9 cellular contexts compared by ENCODE assay signal in genomic region chr19:48975947-48976847, GRCh38. TPM values are rescaled to one million over a fixed set of nuclear protein-coding genes. Genes with fewer than 3 reads are reported as not detected.
A peak's percentile ranks its signal among the peaks of the same experiment; 100 is the strongest.
DNase-seq lines count a peak whose midpoint lies in the region; ATAC-seq and TF ChIP-seq lines count a peak whose summit lies in the region.
"Had no signal": no experiment of that assay in that cellular context is flagged by ENCODE, and none has a peak within 500 bp of the region (broad histone marks: within the 10 kb centered on the region; RNA-seq: fewer than 3 reads in every experiment).

No MANE protein-coding gene starts in this region.

- H3K4me3 Mint-ChIP-seq in MCF 10A (ENCODE audit: unreplicated experiment): no peak overlapping the region

- DNase-seq in MCF 10A (ENCODE audit: unreplicated experiment): peak; percentile 20
- no peak for DNase-seq in breast epithelium (ENCODE audit: low spot score in 2 of 2)
- peak; percentile 55 for DNase-seq in OCI-M1 (lab: John Stamatoyannopoulos, UW)
- DNase-seq in choroid plexus epithelial cell (ENCODE audit: low read depth): peak; percentile 40
- no peak for DNase-seq in thoracic aorta (ENCODE audit: low spot score)
- DNase-seq in thyroid gland: no peak
- DNase-seq in HCEC 1CT: no peak

- ATAC-seq in thoracic aorta (ENCODE audit: insufficient number of reproducible peaks, low FRiP score, low read depth) (no peak), HG03439 (IDR thresholded peaks at IDR 0.05; ENCODE audit: unreplicated experiment) (no peak)

- H3K4me1 ChIP-seq in breast epithelium (no peaks in the 10 kb centered on the region), thoracic aorta (ENCODE audit: control insufficient read depth in 1 of 2, low read depth in 2 of 2) (peaks cover 16 to 27% of the 10 kb centered on the region in 2 donors), thyroid gland (no peaks in the 10 kb centered on the region)

- peaks cover 53% of the 10 kb centered on the region for H3K36me3 Mint-ChIP-seq in MCF 10A (ENCODE audit: insufficient read depth, unreplicated experiment)

- TF ChIP-seq CTCF in MCF 10A (IDR thresholded peaks at IDR 0.05; ENCODE audit: unreplicated experiment) (no peak), breast epithelium (IDR thresholded peaks at IDR 0.05) (no peak), choroid plexus epithelial cell (conservative IDR thresholded peaks at IDR 0.05; ENCODE audit: low read depth, low read length) (peak; percentile 29), thoracic aorta (IDR thresholded peaks at IDR 0.05) (peak; percentile 29), thyroid gland (IDR thresholded peaks at IDR 0.05) (no peak)

- intact Hi-C loops in MCF 10A (cut with micrococcal nuclease): no loop called here
- intact Hi-C loops in breast epithelium (cut with DNase I; ENCODE audit: low total_unique reads): no loop called here
- intact Hi-C loops in thyroid gland (cut with DNase I): loop anchor here (10.0 kb wide), 1 partner anchor 111 kb away; the partner anchor contains the start of gene PLEKHA4

- WGBS in thyroid gland, 2 donors: 91 to 96% methylated on average over 13 of the region's 13 CpGs

- POLR2A ChIA-PET in MCF 10A (lab: Yijun Ruan, JAX): interaction anchor here (0.7 to 5.6 kb wide), 4 partner anchors 9 to 104 kb away, joined by 3 to 61 read pairs (median 26); partner anchors contain the start of genes FTL, GYS1, PPP1R15A and RUVBL2

- no peaks in the 10 kb centered on the region for H3K27me3 Mint-ChIP-seq in MCF 10A (ENCODE audit: insufficient read depth, unreplicated experiment)

- H3K9me3 Mint-ChIP-seq in MCF 10A (ENCODE audit: unreplicated experiment): no peaks in the 10 kb centered on the region

- H3K27ac ChIP-seq in breast epithelium (no peak overlapping the region), thoracic aorta (peak overlapping the region; percentile 5 to 38), thyroid gland (no peak overlapping the region)

- no peak overlapping the region for H3K4me3 ChIP-seq in breast epithelium
- no peak overlapping the region for H3K4me3 ChIP-seq in choroid plexus epithelial cell (ENCODE audit: low read depth, low read length)
- H3K4me3 ChIP-seq in thoracic aorta: no peak overlapping the region
- no peak overlapping the region for H3K4me3 ChIP-seq in thyroid gland (replicated peaks in 1 of 3)

- TF ChIP-seq POLR2A in breast epithelium (IDR thresholded peaks at IDR 0.05) (no peak), thyroid gland (IDR thresholded peaks at IDR 0.05) (no peak)

- H3K9me3 ChIP-seq in breast epithelium (no peaks in the 10 kb centered on the region), thoracic aorta (no peaks in the 10 kb centered on the region), thyroid gland (no peaks in the 10 kb centered on the region)

- CTCF ChIA-PET in MCF 10A (lab: Yijun Ruan, JAX): interaction anchor here (0.7 to 5.7 kb wide), 3 partner anchors 9 to 642 kb away, joined by 3 to 39 read pairs (median 13); partner anchors contain the start of genes GYS1 and RUVBL2

- H3K27me3 ChIP-seq in breast epithelium (no peaks in the 10 kb centered on the region), thoracic aorta (replicated peaks; ENCODE audit: insufficient read depth) (no peaks in the 10 kb centered on the region), thyroid gland (no peaks in the 10 kb centered on the region)

- BruUV-seq in MCF 10A (replicated peaks; lab: Mats Ljungman, UMichigan): no TSS peak

- H3K4me1 Mint-ChIP-seq in MCF 10A (ENCODE audit: insufficient read depth, unreplicated experiment): peaks cover 12% of the 10 kb centered on the region

- H3K27ac Mint-ChIP-seq in MCF 10A (ENCODE audit: low read depth, unreplicated experiment): no peak overlapping the region

- no peaks in the 10 kb centered on the region for H3K36me3 ChIP-seq in breast epithelium
- peaks cover 42% of the 10 kb centered on the region for H3K36me3 ChIP-seq in thoracic aorta
- H3K36me3 ChIP-seq in thyroid gland: peaks cover 13 to 14% of the 10 kb centered on the region in 2 donors

RNA-seq across cellular contexts. Expression of gene FTL, which starts 11.1 kb away (rescaled TPM):
- total RNA-seq in MCF 10A (2022) (275 and 390 TPM in 2 replicates), breast epithelium (over 10,000 TPM in 1 of 3 donors, 1,000 to 10,000 TPM in 2; 3,861 to 12,429 (median 4,028) TPM), thoracic aorta (1,000 to 10,000 TPM; 3,403 to 7,108 TPM), thyroid gland (over 10,000 TPM in 1 of 4 donors, 1,000 to 10,000 TPM in 3; 5,748 to 12,335 (median 7,175) TPM)

RNA-seq across cellular contexts. Expression of gene GYS1, which starts 16.9 kb away (rescaled TPM):
- 29.7 and 42.7 TPM in 2 replicates for total RNA-seq in MCF 10A (2022)
- 10 to 100 TPM; 24.0 to 26.4 (median 24.6) TPM for total RNA-seq in breast epithelium
- 10 to 100 TPM; 30.1 to 44.4 TPM for total RNA-seq in thoracic aorta
- 10 to 100 TPM; 17.9 to 33.2 (median 23.9) TPM for total RNA-seq in thyroid gland

RNA-seq across cellular contexts. Expression of gene RUVBL2, which starts 17.5 kb away (rescaled TPM):
- 126 and 156 TPM in 2 replicates for total RNA-seq in MCF 10A (2022)
- total RNA-seq in breast epithelium: 100 to 1,000 TPM in 1 of 3 donors, 10 to 100 TPM in 2; 74.1 to 104 (median 84.0) TPM
- 10 to 100 TPM; 51.6 to 52.3 TPM for total RNA-seq in thoracic aorta
- total RNA-seq in thyroid gland: 100 to 1,000 TPM in 3 of 4 donors, 10 to 100 TPM in 1; 80.5 to 131 (median 118) TPM

RNA-seq across cellular contexts. Expression of gene BAX, which starts 21.5 kb away (rescaled TPM):
- total RNA-seq in MCF 10A (2022) (130 and 152 TPM in 2 replicates), breast epithelium (10 to 100 TPM; 34.2 to 56.0 (median 36.0) TPM), thoracic aorta (100 to 1,000 TPM in 1 of 2 donors, 10 to 100 TPM in 1; 53.1 to 104 TPM), thyroid gland (10 to 100 TPM; 28.2 to 74.4 (median 41.2) TPM)

RNA-seq across cellular contexts. Expression of gene LHB, which starts 40.7 kb away (rescaled TPM):
- total RNA-seq in MCF 10A (2022): not detected in 2 replicates
- total RNA-seq in breast epithelium: not detected
- not detected for total RNA-seq in thoracic aorta
- total RNA-seq in thyroid gland: not detected
- total RNA-seq: omental fat pad had no signal

Comparison
In these comparisons a context has a peak if more than half of its experiments do, and no peak if none do; other contexts are left out.
1. DNase-seq: peak in MCF 10A (single experiment), OCI-M1 (single experiment) and choroid plexus epithelial cell (single experiment); none in breast epithelium (0 of 2), thoracic aorta (single experiment), thyroid gland (0 of 2) and HCEC 1CT (single experiment).
2. CTCF ChIP-seq: peak in choroid plexus epithelial cell (single experiment) and thoracic aorta (single experiment); none in MCF 10A (single experiment), breast epithelium (0 of 3) and thyroid gland (0 of 6).
3. H3K27ac ChIP-seq: peak in thoracic aorta (2 of 2); none in breast epithelium (0 of 2) and thyroid gland (0 of 3).